ENCODE assay signal across 1 cellular context in genomic region chr20:36528875-36529425, GRCh38.
TF ChIP-seq lines count a peak whose summit lies in the region.

No MANE protein-coding gene starts in this region.

TF ChIP-seq in HepG2, 621 proteins besides CTCF, POLR2A, EP300 and RAD21:
- TF ChIP-seq RBM22 (optimal IDR thresholded peaks at IDR 0.05; ENCODE audit: low read length) (peak; percentile 75), ZFYVE20 (CRISPR knock-in tag; IDR thresholded peaks at IDR 0.05; ENCODE audit: borderline replicate concordance, low read depth) (no peak), KDM2A (CRISPR knock-in tag; IDR thresholded peaks at IDR 0.05; ENCODE audit: borderline replicate concordance, low read depth) (no peak), CENPX (CRISPR knock-in tag; IDR thresholded peaks at IDR 0.05) (no peak), AGO2 (optimal IDR thresholded peaks at IDR 0.05; ENCODE audit: low read depth, low read length) (peak; percentile 66), RXRA (CRISPR knock-in tag; IDR thresholded peaks at IDR 0.05) (0 out of 2 replicates have a peak, but pooled peaks have one; percentile 1)
